19 cellular contexts compared by ENCODE assay signal in the genomic region with DNA sequence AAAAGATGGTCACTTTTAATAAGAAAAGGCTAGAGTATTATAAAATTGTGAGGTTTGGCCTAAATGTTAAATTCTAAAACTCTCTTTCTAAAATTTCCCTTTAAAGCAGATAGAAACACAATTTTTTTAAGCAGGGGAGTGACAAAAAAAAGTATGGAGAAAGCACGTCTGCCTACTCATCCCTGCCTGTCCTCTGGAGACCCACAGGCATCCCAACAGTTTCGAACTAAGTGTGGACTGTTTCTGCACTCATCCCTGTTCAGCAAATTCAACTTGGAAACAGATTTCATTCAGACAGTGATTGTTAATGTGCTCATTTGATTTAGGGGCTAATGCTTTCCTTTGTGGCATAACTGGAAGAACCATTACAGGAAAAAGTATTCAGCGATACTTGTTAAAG.
DNase-seq lines count a peak whose midpoint lies in the region; ATAC-seq and TF ChIP-seq lines count a peak whose summit lies in the region.
"Had no signal": no experiment of that assay in that cellular context is flagged by ENCODE, and none has a peak within 500 bp of the region (broad histone marks: within the 10 kb centered on the region; RNA-seq: fewer than 3 reads in every experiment).

No MANE protein-coding gene starts in this region.

- no peaks in the 10 kb centered on the region for H4K20me1 ChIP-seq in SK-N-SH (ENCODE audit: insufficient read depth)
- no peaks in the 10 kb centered on the region for H4K20me1 ChIP-seq in IMR-90 (ENCODE audit: insufficient read depth, low read length)

- H3K9me1 ChIP-seq in IMR-90 (ENCODE audit: insufficient read depth, low read length): 0 out of 2 replicates have a peak, but pooled peaks cover 2% of the 10 kb centered on the region

- TF ChIP-seq RAD21 in SK-N-SH (IDR thresholded peaks at IDR 0.05; ENCODE audit: low read length): no peak
- TF ChIP-seq RAD21 in IMR-90 (IDR thresholded peaks at IDR 0.05; ENCODE audit: low read length): no peak

- TF ChIP-seq CTCF in SK-N-SH (IDR thresholded peaks at IDR 0.05) (no peak), IMR-90 (conservative IDR thresholded peaks at IDR 0.05; ENCODE audit: low read depth, low read length) (no peak), lung (IDR thresholded peaks at IDR 0.05; ENCODE audit: control extremely low read depth, extremely low read depth) (no peak)

- H3K27ac ChIP-seq in SK-N-SH (ENCODE audit: low read depth in 2 of 2, low read length in 1 of 2): peak overlapping the region in 1 of 2 experiments; percentile 57; a peak in 1 of 4 replicates
- no peak overlapping the region for H3K27ac ChIP-seq in IMR-90 (ENCODE audit: insufficient read depth, low read length)
- H3K27ac ChIP-seq in lung (ENCODE audit: low read depth in 1 of 2, low read length in 1 of 2): no peak overlapping the region
- H3K27ac ChIP-seq in skin epidermis: peak overlapping the region in 12 of 21 experiments; percentile 28 to 86 (median 69)
- H3K27ac ChIP-seq: 22Rv1, PC-9, RWPE1 had no signal

- peak overlapping the region in 1 of 2 experiments; percentile 39; a peak in 1 of 4 replicates for H4K8ac ChIP-seq in IMR-90 (ENCODE audit: low read depth in 2 of 2, low read length in 2 of 2)

- TF ChIP-seq POLR2A in IMR-90 (IDR thresholded peaks at IDR 0.05; ENCODE audit: low read depth, low read length): no peak

- H3F3A ChIP-seq in SK-N-SH (replicated peaks; ENCODE audit: insufficient read depth): no peaks in the 10 kb centered on the region

- no TSS peak for BruUV-seq in IMR-90 (replicated peaks; lab: Mats Ljungman, UMichigan)

- H4K5ac ChIP-seq in IMR-90 (ENCODE audit: low read depth, low read length): no peak overlapping the region

- no peak overlapping the region for H3K14ac ChIP-seq in IMR-90 (replicated peaks; ENCODE audit: low read depth, low read length)

- in situ Hi-C loops in IMR-90 (cut with MboI; ENCODE audit: low sequenced_read_pairs): no loop called here

- no peak overlapping the region for H2AK5ac ChIP-seq in IMR-90 (ENCODE audit: low read depth, low read length)

- H2AFZ ChIP-seq in SK-N-SH (ENCODE audit: low read depth): 0 out of 2 replicates have a peak overlapping the region, but pooled peaks have one; percentile 30
- H2AFZ ChIP-seq in IMR-90 (replicated peaks; ENCODE audit: low read length, poor library complexity): no peak overlapping the region
- H2AFZ ChIP-seq: PC-9 had no signal

- H2AK9ac ChIP-seq in IMR-90 (replicated peaks; ENCODE audit: low read depth, low read length, poor library complexity): no peak overlapping the region

- no peak overlapping the region for H3K18ac ChIP-seq in IMR-90 (ENCODE audit: low read depth, low read length)

- H3K4me3 ChIP-seq in SK-N-SH (ENCODE audit: low read depth in 2 of 2, low read length in 1 of 2) (no peak overlapping the region), IMR-90 (ENCODE audit: insufficient read depth, low read depth, low read length) (no peak overlapping the region), lung (no peak overlapping the region), skin epidermis (no peak overlapping the region)
- H3K4me3 ChIP-seq: PC-9 had no signal

- 11% methylated on average over 3 of the region's 3 CpGs for WGBS in SK-N-SH (ENCODE audit: low lambda C conversion rate)
- no CpG with 5 or more reads among the region's 3 CpGs for WGBS in IMR-90 (ENCODE audit: extremely low coverage in 2 of 2, insufficient read length in 1 of 2), 2 experiments
- WGBS in lung, 2 donors: 88 to 90% methylated on average over 3 of the region's 3 CpGs

- peak overlapping the region; percentile 19; the same call in 1 of the 2 replicates for H2BK120ac ChIP-seq in IMR-90 (ENCODE audit: low read depth, low read length)

- H4K91ac ChIP-seq in IMR-90 (ENCODE audit: insufficient read depth, low read depth, low read length): no peak overlapping the region

- no peak for TF ChIP-seq EP300 in SK-N-SH (IDR thresholded peaks at IDR 0.05; ENCODE audit: borderline replicate concordance in 1 of 2, low read depth in 1 of 2, low read length in 1 of 2)

- H3K4ac ChIP-seq in IMR-90 (ENCODE audit: low read depth, low read length): no peak overlapping the region

- H3K23ac ChIP-seq in IMR-90 (ENCODE audit: low read depth, low read length): no peak overlapping the region

- no peak overlapping the region for H3K56ac ChIP-seq in IMR-90 (ENCODE audit: extremely low read depth, insufficient read depth, low read length)

- no peak overlapping the region for H2BK5ac ChIP-seq in IMR-90 (ENCODE audit: low read depth, low read length, poor library complexity, severe bottlenecking)

- H3K27me3 ChIP-seq in SK-N-SH (ENCODE audit: insufficient read depth) (no peaks in the 10 kb centered on the region), IMR-90 (ENCODE audit: control insufficient read depth, insufficient read depth, low read length) (no peaks in the 10 kb centered on the region), lung (ENCODE audit: control insufficient read depth, insufficient read depth) (no peaks in the 10 kb centered on the region)

- intact Hi-C loops in IMR-90 (cut with micrococcal nuclease): no loop called here

- H3K9ac ChIP-seq in SK-N-SH (no peak overlapping the region), IMR-90 (ENCODE audit: low read depth, low read length) (no peak overlapping the region)

- POLR2A ChIA-PET in SK-N-SH (lab: Yijun Ruan, JAX): no interaction called here
- POLR2A ChIA-PET in IMR-90 (lab: Charles Lee; ENCODE audit: unreplicated experiment): no interaction called here

- no peaks in the 10 kb centered on the region for H3K9me3 ChIP-seq in SK-N-SH
- H3K9me3 ChIP-seq in IMR-90 (ENCODE audit: control insufficient read depth, insufficient read depth, low read length): no peaks in the 10 kb centered on the region
- peaks cover 0 to 3% of the 10 kb centered on the region in 2 donors for H3K9me3 ChIP-seq in lung (ENCODE audit: control insufficient read depth in 2 of 2, insufficient read depth in 1 of 2, low read length in 1 of 2)

- H3K9me2 ChIP-seq in SK-N-SH: no peaks in the 10 kb centered on the region

- DNase-seq in SK-N-SH (no peak), IMR-90 (no peak), lung (ENCODE audit: low spot score) (peak; percentile 13), NCI-H2227 treated with DMSO at 0.1 percent for 48 hours (lab: John Stamatoyannopoulos, UW) (no peak)
- DNase-seq: COR-L47, HCEC 1CT, MM.1S, NCI-H1092 treated with DMSO at 0.1 percent for 48 hours, NCI-H1694, NCI-H510A treated with DMSO at 0.1 percent for 48 hours, NCI-H774, PC-9, SIG-M5 had no signal

- no peak overlapping the region for H2BK15ac ChIP-seq in IMR-90 (ENCODE audit: low read depth, low read length)

- no peak overlapping the region for H2BK20ac ChIP-seq in IMR-90 (ENCODE audit: low read depth, low read length)

- dilution Hi-C loops in IMR-90 (cut with HindIII; ENCODE audit: low sequenced_read_pairs, unreplicated experiment): no loop called here

- H3K4me1 ChIP-seq in SK-N-SH (ENCODE audit: control insufficient read depth in 1 of 2, insufficient read depth in 2 of 2, low read depth in 1 of 2, low read length in 1 of 2) (no peaks in the 10 kb centered on the region), IMR-90 (ENCODE audit: control insufficient read depth, insufficient read depth, low read length) (peaks cover 4% of the 10 kb centered on the region), lung (ENCODE audit: control insufficient read depth in 2 of 2, insufficient read depth in 2 of 2, low read length in 2 of 2) (no peaks in the 10 kb centered on the region)

- H3K36me3 ChIP-seq in SK-N-SH (replicated peaks in 1 of 2; ENCODE audit: control insufficient read depth in 1 of 2, insufficient read depth in 2 of 2, low read length in 1 of 2) (no peaks in the 10 kb centered on the region), IMR-90 (ENCODE audit: control insufficient read depth, insufficient read depth, low read length) (no peaks in the 10 kb centered on the region), lung (ENCODE audit: control insufficient read depth in 2 of 2, insufficient read depth in 2 of 2, low read length in 2 of 2) (no peaks in the 10 kb centered on the region)

- no peak overlapping the region for H3K4me2 ChIP-seq in SK-N-SH
- H3K4me2 ChIP-seq in IMR-90 (ENCODE audit: low read depth, low read length): no peak overlapping the region
- H3K4me2 ChIP-seq: PC-9 had no signal

- H3K79me2 ChIP-seq in SK-N-SH (ENCODE audit: insufficient read depth): no peaks in the 10 kb centered on the region

- ATAC-seq in SK-N-SH treated with all-trans-retinoic acid at 6 μM for 48 hours (no peak), IMR-90 (ENCODE audit: low read depth) (no peak), lung (ENCODE audit: insufficient read depth, low FRiP score) (no peak), GM21825 (IDR thresholded peaks at IDR 0.05; ENCODE audit: unreplicated experiment) (no peak), GM18517 (IDR thresholded peaks at IDR 0.05; ENCODE audit: unreplicated experiment) (no peak)

- H3K79me1 ChIP-seq in IMR-90 (ENCODE audit: low read depth in 1 of 2, low read length in 2 of 2): no peaks in the 10 kb centered on the region

- CTCF ChIA-PET in SK-N-SH (lab: Yijun Ruan, JAX): no interaction called here
- CTCF ChIA-PET in IMR-90 (lab: Yijun Ruan, JAX): no interaction called here

TF ChIP-seq in SK-N-SH, 30 proteins besides CTCF, POLR2A, EP300 and RAD21 (continues in another document):
- TF ChIP-seq RFX5 (IDR thresholded peaks at IDR 0.05; ENCODE audit: low read length): no peak

TF ChIP-seq in SK-N-SH treated with all-trans-retinoic acid at 6 μM for 48 hours, 23 proteins besides CTCF, POLR2A, EP300 and RAD21:
- no peak for TF ChIP-seq ZNF8 (CRISPR knock-in tag; IDR thresholded peaks at IDR 0.05)
- TF ChIP-seq ZFP3 (CRISPR knock-in tag; IDR thresholded peaks at IDR 0.05): no peak
TF ChIP-seq in SK-N-SH treated with all-trans-retinoic acid at 6 μM for 48 hours: peak in this region for 0.

TF ChIP-seq in IMR-90, 13 proteins besides CTCF, POLR2A, EP300 and RAD21:
- TF ChIP-seq, protein P1, sequence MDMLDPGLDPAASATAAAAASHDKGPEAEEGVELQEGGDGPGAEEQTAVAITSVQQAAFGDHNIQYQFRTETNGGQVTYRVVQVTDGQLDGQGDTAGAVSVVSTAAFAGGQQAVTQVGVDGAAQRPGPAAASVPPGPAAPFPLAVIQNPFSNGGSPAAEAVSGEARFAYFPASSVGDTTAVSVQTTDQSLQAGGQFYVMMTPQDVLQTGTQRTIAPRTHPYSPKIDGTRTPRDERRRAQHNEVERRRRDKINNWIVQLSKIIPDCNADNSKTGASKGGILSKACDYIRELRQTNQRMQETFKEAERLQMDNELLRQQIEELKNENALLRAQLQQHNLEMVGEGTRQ (IDR thresholded peaks at IDR 0.05; ENCODE audit: low read depth, low read length): no peak
- TF ChIP-seq FOS (IDR thresholded peaks at IDR 0.05; ENCODE audit: low read depth, low read length) (no peak), RFX5 (IDR thresholded peaks at IDR 0.05; ENCODE audit: low read depth, low read length) (no peak)

Comparison
In these comparisons a context has a peak if more than half of its experiments do, and no peak if none do; other contexts are left out.
1. H3K27ac ChIP-seq: peak in skin epidermis (12 of 21); none in IMR-90 (single experiment) and lung (0 of 2).